Comparison of ENCODE assay signal across 23 cellular contexts in genomic region chr9:92275541-92275940, GRCh38. TPM values are rescaled to one million over a fixed set of nuclear protein-coding genes. Genes with fewer than 3 reads are reported as not detected.
DNase-seq lines count a peak whose midpoint lies in the region; ATAC-seq, FAIRE-seq and TF ChIP-seq lines count a peak whose summit lies in the region.
"Had no signal": no experiment of that assay in that cellular context is flagged by ENCODE, and none has a peak within 500 bp of the region (broad histone marks: within the 10 kb centered on the region; RNA-seq: fewer than 3 reads in every experiment).

No MANE protein-coding gene starts in this region.

- intact Hi-C loops in spleen (cut with DNase I; ENCODE audit: low total_unique reads) = no loop called here

- FAIRE-seq in small intestine (lab: Jason Lieb, UNC) = no peak
- FAIRE-seq: G401.6, keratinocyte had no signal

- H3K4me3 ChIP-seq in RWPE2 (ENCODE audit: severe bottlenecking) (no peak overlapping the region), endodermal cell (ENCODE audit: low read length) (no peak overlapping the region), spleen (no peak overlapping the region), small intestine (ENCODE audit: low read depth in 1 of 2, low read length in 2 of 2) (no peak overlapping the region)
- H3K4me3 ChIP-seq: coronary artery, esophagus squamous epithelium, heart left ventricle, PC-9, upper lobe of left lung had no signal

- CTCF ChIA-PET in activated naive CD4-positive, alpha-beta T cell treated with anti-CD3 and anti-CD28 coated beads, Interleukin-2, amount 10 ng/mL, durations not matched to agents 7 days and 5 days (lab: Charles Lee) = interaction anchor here (2.2 kb wide), 1 partner anchor 136 kb away, joined by 9 read pairs; no protein-coding TSS in a partner anchor

- H3K4me1 ChIP-seq in RWPE2 (ENCODE audit: insufficient read depth, poor library complexity, severe bottlenecking) (no peaks in the 10 kb centered on the region), endodermal cell (ENCODE audit: control insufficient read depth, insufficient read depth, low read length) (no peaks in the 10 kb centered on the region), spleen (peaks cover 0 to 19% (median 5%) of the 10 kb centered on the region in 6 donors), small intestine (ENCODE audit: control insufficient read depth in 2 of 2, insufficient read depth in 1 of 2, low read depth in 1 of 2, low read length in 1 of 2) (no peaks in the 10 kb centered on the region)
- H3K4me1 ChIP-seq: esophagus squamous epithelium, upper lobe of left lung had no signal

- 81 to 92% methylated on average over 2 to 6 of the region's 6 CpGs for WGBS in endodermal cell (ENCODE audit: insufficient coverage in 1 of 2, insufficient read length in 1 of 2), 2 experiments
- 66 to 93% (median 83%) methylated on average over 6 of the region's 6 CpGs for WGBS in spleen, 5 donors
- WGBS in small intestine, 3 donors = 94 to 98% (median 96%) methylated on average over 6 of the region's 6 CpGs

- peaks cover 32% of the 10 kb centered on the region for H3K4me1 Mint-ChIP-seq in activated naive CD4-positive, alpha-beta T cell treated with anti-CD3 and anti-CD28 coated beads, Interleukin-2, amount 10 ng/mL, durations not matched to agents 7 days and 5 days
- H3K4me1 Mint-ChIP-seq in endodermal cell = no peaks in the 10 kb centered on the region
- no peaks in the 10 kb centered on the region for H3K4me1 Mint-ChIP-seq in stimulated activated memory B cell treated with anti-CD40 and anti-IgM and Interleukin-4, amounts not matched to agents 10 μg/mL and 1 μg/mL and 100 μg/mL, for 72 hours

- no peaks in the 10 kb centered on the region for H3K9me3 ChIP-seq in RWPE2 (ENCODE audit: severe bottlenecking)
- H3K9me3 ChIP-seq in endodermal cell (ENCODE audit: control insufficient read depth, low read length) = no peaks in the 10 kb centered on the region
- H3K9me3 ChIP-seq in spleen = no peaks in the 10 kb centered on the region
- no peaks in the 10 kb centered on the region for H3K9me3 ChIP-seq in small intestine (ENCODE audit: control insufficient read depth, low read depth)
- H3K9me3 ChIP-seq: esophagus squamous epithelium, heart left ventricle, upper lobe of left lung had no signal

- H3K9me3 Mint-ChIP-seq in activated naive CD4-positive, alpha-beta T cell treated with anti-CD3 and anti-CD28 coated beads, Interleukin-2, amount 10 ng/mL, durations not matched to agents 7 days and 5 days = no peaks in the 10 kb centered on the region
- H3K9me3 Mint-ChIP-seq in endodermal cell = no peaks in the 10 kb centered on the region
- H3K9me3 Mint-ChIP-seq in stimulated activated memory B cell treated with anti-CD40 and anti-IgM and Interleukin-4, amounts not matched to agents 10 μg/mL and 1 μg/mL and 100 μg/mL, for 72 hours = no peaks in the 10 kb centered on the region

- no peaks in the 10 kb centered on the region for H3K27me3 Mint-ChIP-seq in activated naive CD4-positive, alpha-beta T cell treated with anti-CD3 and anti-CD28 coated beads, Interleukin-2, amount 10 ng/mL, durations not matched to agents 7 days and 5 days
- H3K27me3 Mint-ChIP-seq in endodermal cell (ENCODE audit: insufficient read depth) = no peaks in the 10 kb centered on the region
- H3K27me3 Mint-ChIP-seq in stimulated activated memory B cell treated with anti-CD40 and anti-IgM and Interleukin-4, amounts not matched to agents 10 μg/mL and 1 μg/mL and 100 μg/mL, for 72 hours = no peaks in the 10 kb centered on the region

- no peak overlapping the region for H3K9ac ChIP-seq in endodermal cell (ENCODE audit: extremely low read depth, low read length, poor library complexity, severe bottlenecking)

- H3K27ac Mint-ChIP-seq in activated naive CD4-positive, alpha-beta T cell treated with anti-CD3 and anti-CD28 coated beads, Interleukin-2, amount 10 ng/mL, durations not matched to agents 7 days and 5 days = peak overlapping the region; percentile 59
- no peak overlapping the region for H3K27ac Mint-ChIP-seq in endodermal cell
- H3K27ac Mint-ChIP-seq in stimulated activated memory B cell treated with anti-CD40 and anti-IgM and Interleukin-4, amounts not matched to agents 10 μg/mL and 1 μg/mL and 100 μg/mL, for 72 hours = peak overlapping the region; percentile 2

- TF ChIP-seq CTCF in RWPE2 (IDR thresholded peaks at IDR 0.05; ENCODE audit: poor library complexity, severe bottlenecking) = no peak
- peak; percentile 19 for TF ChIP-seq CTCF in endodermal cell (conservative IDR thresholded peaks at IDR 0.05)
- TF ChIP-seq CTCF in spleen (IDR thresholded peaks at IDR 0.05 in 8 of 11, conservative IDR thresholded peaks at IDR 0.05 in 3 of 11) = no peak

- TF ChIP-seq POLR2A in spleen (IDR thresholded peaks at IDR 0.05) = no peak

- no peak for DNase-seq in activated naive CD4-positive, alpha-beta T cell treated with anti-CD3 and anti-CD28 coated beads, Interleukin-2, amount 10 ng/mL, durations not matched to agents 7 days and 5 days
- DNase-seq in activated naive CD4-positive, alpha-beta T cell treated with anti-CD3 and anti-CD28 coated beads, Interleukin-2, amount 50 U/mL, for 16 hours = no peak
- DNase-seq in RWPE2 (ENCODE audit: low spot score) (no peak), endodermal cell (no peak), spleen (no peak), small intestine (no peak)
- DNase-seq: activated CD4-positive, CD25-positive, alpha-beta regulatory T cell treated with anti-CD3 and anti-CD28 coated beads, Interleukin-2, amount 50 U/mL, for 72 hours; activated T-cell treated with anti-CD3 and anti-CD28 coated beads for 4 hours; amygdala; esophagus squamous epithelium; heart left ventricle; NCI-H1092 treated with DMSO at 0.1 percent for 48 hours; NCI-H748 treated with DMSO at 0.1 percent for 48 hours; nucleus accumbens; PC-9; stimulated activated CD4-positive, alpha-beta T cell treated with anti-CD3 and anti-CD28 coated beads, Interleukin-4, amount 100 ng/mL, for 24 hours; upper lobe of left lung had no signal

- peaks cover 70% of the 10 kb centered on the region for H3K36me3 Mint-ChIP-seq in activated naive CD4-positive, alpha-beta T cell treated with anti-CD3 and anti-CD28 coated beads, Interleukin-2, amount 10 ng/mL, durations not matched to agents 7 days and 5 days
- H3K36me3 Mint-ChIP-seq in endodermal cell (ENCODE audit: low read depth) = peaks cover 84% of the 10 kb centered on the region
- H3K36me3 Mint-ChIP-seq in stimulated activated memory B cell treated with anti-CD40 and anti-IgM and Interleukin-4, amounts not matched to agents 10 μg/mL and 1 μg/mL and 100 μg/mL, for 72 hours = peaks cover 72% of the 10 kb centered on the region

- ATAC-seq in RWPE2 (ENCODE audit: low read depth) (peak; percentile 68; the same call in 1 of the 3 replicates), GM18870 (IDR thresholded peaks at IDR 0.05; ENCODE audit: unreplicated experiment) (no peak)
- ATAC-seq in stimulated activated memory B cell treated with anti-CD40 and anti-IgM and Interleukin-4, amounts not matched to agents 10 μg/mL and 1 μg/mL and 100 μg/mL, for 72 hours = no peak
- ATAC-seq: heart left ventricle, sciatic nerve had no signal

- no peaks in the 10 kb centered on the region for H3K27me3 ChIP-seq in RWPE2 (ENCODE audit: insufficient read depth, poor library complexity, severe bottlenecking)
- H3K27me3 ChIP-seq in endodermal cell (ENCODE audit: control insufficient read depth, insufficient read depth, low read length, poor library complexity, severe bottlenecking) = no peaks in the 10 kb centered on the region
- no peaks in the 10 kb centered on the region for H3K27me3 ChIP-seq in spleen (replicated peaks in 1 of 7)
- no peaks in the 10 kb centered on the region for H3K27me3 ChIP-seq in small intestine (ENCODE audit: control insufficient read depth in 2 of 2, insufficient read depth in 2 of 2, low read length in 2 of 2)
- H3K27me3 ChIP-seq: esophagus squamous epithelium, heart left ventricle, upper lobe of left lung had no signal

- no peak overlapping the region for H3K27ac ChIP-seq in RWPE2 (ENCODE audit: poor library complexity, severe bottlenecking)
- H3K27ac ChIP-seq in endodermal cell (ENCODE audit: low read depth, low read length) = no peak overlapping the region
- H3K27ac ChIP-seq in spleen = no peak overlapping the region
- H3K27ac ChIP-seq in small intestine (ENCODE audit: low read depth in 1 of 2, low read length in 1 of 2) = no peak overlapping the region
- H3K27ac ChIP-seq: coronary artery, esophagus squamous epithelium, heart left ventricle, PC-9, upper lobe of left lung had no signal

- H3K36me3 ChIP-seq in RWPE2 (ENCODE audit: low read depth) (peaks cover 97% of the 10 kb centered on the region), endodermal cell (ENCODE audit: control insufficient read depth, insufficient read depth, low read length) (peaks cover 98% of the 10 kb centered on the region), spleen (peaks cover 9 to 100% (median 96%) of the 10 kb centered on the region in 6 donors), small intestine (ENCODE audit: control insufficient read depth in 2 of 2, insufficient read depth in 2 of 2, low read length in 2 of 2) (peaks cover 20 to 27% of the 10 kb centered on the region in 2 donors)

- H3K4me3 Mint-ChIP-seq in activated naive CD4-positive, alpha-beta T cell treated with anti-CD3 and anti-CD28 coated beads, Interleukin-2, amount 10 ng/mL, durations not matched to agents 7 days and 5 days = no peak overlapping the region
- no peak overlapping the region for H3K4me3 Mint-ChIP-seq in endodermal cell
- no peak overlapping the region for H3K4me3 Mint-ChIP-seq in stimulated activated memory B cell treated with anti-CD40 and anti-IgM and Interleukin-4, amounts not matched to agents 10 μg/mL and 1 μg/mL and 100 μg/mL, for 72 hours

RNA-seq across cellular contexts. Expression of gene IARS1, which starts 18.0 kb away (rescaled TPM):
- 100 to 1,000 TPM; 170 to 173 TPM for total RNA-seq in endodermal cell
- polyA plus RNA-seq in endodermal cell (2013, experiment 1 of 2) = 134 TPM
- polyA plus RNA-seq in endodermal cell (2013, experiment 2 of 2) = 112 TPM
- 100 to 1,000 TPM in 1 of 7 donors, 10 to 100 TPM in 6; 58.3 to 110 (median 71.5) TPM for total RNA-seq in spleen
- polyA plus RNA-seq in spleen = 10 to 100 TPM; 16.0 to 25.6 (median 22.9) TPM
- polyA plus RNA-seq in small intestine = 10 to 100 TPM in 1 of 3 donors, 1 to 10 TPM in 2; 5.1 to 47.3 (median 9.5) TPM

RNA-seq across cellular contexts. Expression of gene NOL8, which starts 49.6 kb away (rescaled TPM):
- total RNA-seq in endodermal cell (10 to 100 TPM; 30.0 to 31.7 TPM), spleen (10 to 100 TPM; 37.0 to 70.6 (median 43.4) TPM)
- 25.5 TPM for polyA plus RNA-seq in endodermal cell (2013, experiment 1 of 2)
- 25.1 TPM for polyA plus RNA-seq in endodermal cell (2013, experiment 2 of 2)
- polyA plus RNA-seq in spleen (10 to 100 TPM; 29.9 to 38.2 (median 34.2) TPM), small intestine (10 to 100 TPM; 11.3 to 14.8 (median 11.4) TPM)

RNA-seq across cellular contexts. Expression of gene CENPP, which starts 50.2 kb away (rescaled TPM):
- total RNA-seq in endodermal cell (1 to 10 TPM; 8.2 to 9.2 TPM), spleen (10 to 100 TPM in 2 of 7 donors, 1 to 10 TPM in 5; 5.4 to 15.8 (median 6.9) TPM)
- 11.6 TPM for polyA plus RNA-seq in endodermal cell (2013, experiment 1 of 2)
- polyA plus RNA-seq in endodermal cell (2013, experiment 2 of 2) = 10.2 TPM
- polyA plus RNA-seq in spleen (1 to 10 TPM; 1.7 to 2.1 (median 2.0) TPM), small intestine (1 to 10 TPM in 1 of 3 donors, under 1 TPM in 2; 0.22 to 3.3 (median 0.81) TPM)
